In genomic region chr1:204123376-204123775, GRCh38 we compare ENCODE assay signal across 10 cellular contexts. TPM values are rescaled to one million over a fixed set of nuclear protein-coding genes. Genes with fewer than 3 reads are reported as not detected.
DNase-seq lines count a peak whose midpoint lies in the region; ATAC-seq and TF ChIP-seq lines count a peak whose summit lies in the region.
"Had no signal": no experiment of that assay in that cellular context is flagged by ENCODE, and none has a peak within 500 bp of the region (broad histone marks: within the 10 kb centered on the region; RNA-seq: fewer than 3 reads in every experiment).

No MANE protein-coding gene starts in this region.

- no peaks in the 10 kb centered on the region for H3K36me3 ChIP-seq in BE2C
- peaks cover 0 to 17% of the 10 kb centered on the region in 2 donors for H3K36me3 ChIP-seq in body of pancreas (replicated peaks in 1 of 2; ENCODE audit: insufficient read depth in 1 of 2, low read depth in 2 of 2)
- H3K36me3 ChIP-seq in liver (ENCODE audit: control insufficient read depth in 4 of 4, insufficient read depth in 3 of 4, low read depth in 1 of 4, low read length in 3 of 4): peaks cover 10 to 48% (median 22%) of the 10 kb centered on the region in 4 donors
- H3K36me3 ChIP-seq in trophoblast cell (ENCODE audit: control insufficient read depth in 1 of 2, insufficient read depth in 2 of 2, low read length in 2 of 2): peaks cover 62 to 74% of the 10 kb centered on the region in 2 experiments

- no peak overlapping the region for H3K18ac ChIP-seq in trophoblast cell (ENCODE audit: low read length)

- ATAC-seq in body of pancreas: no peak

- H2BK120ac ChIP-seq in trophoblast cell (ENCODE audit: insufficient read depth, low read length, poor library complexity): no peak overlapping the region

- H3K14ac ChIP-seq in trophoblast cell (ENCODE audit: low read length): no peak overlapping the region

- H3K4me1 ChIP-seq in BE2C (no peaks in the 10 kb centered on the region; the same call in 1 of the 2 replicates), body of pancreas (peaks cover 14% of the 10 kb centered on the region), liver (ENCODE audit: control insufficient read depth in 4 of 4, insufficient read depth in 4 of 4, low read length in 3 of 4) (peaks cover 0 to 22% (median 18%) of the 10 kb centered on the region in 4 donors), trophoblast cell (ENCODE audit: control insufficient read depth in 1 of 2, insufficient read depth in 2 of 2, low read length in 2 of 2) (no peaks in the 10 kb centered on the region)

- DNase-seq in BE2C (no peak), HuH-7.5 (ENCODE audit: low spot score) (peak; percentile 67), body of pancreas (peak in 1 of 4 donors; percentile 35), nucleus accumbens (lab: John Stamatoyannopoulos, UW) (no peak), globus pallidus (ENCODE audit: low spot score) (no peak), NCI-H1930 (lab: John Stamatoyannopoulos, UW) (no peak), trophoblast cell (no peak)

- no peaks in the 10 kb centered on the region for H3K79me2 ChIP-seq in trophoblast cell (ENCODE audit: control insufficient read depth, insufficient read depth, low read length, poor library complexity)

- no peak overlapping the region for H2BK5ac ChIP-seq in trophoblast cell (ENCODE audit: low read depth, low read length, poor library complexity)

- no peaks in the 10 kb centered on the region for H3K27me3 ChIP-seq in BE2C
- H3K27me3 ChIP-seq in body of pancreas: no peaks in the 10 kb centered on the region
- no peaks in the 10 kb centered on the region for H3K27me3 ChIP-seq in liver (ENCODE audit: control insufficient read depth in 4 of 4, insufficient read depth in 4 of 4, low read length in 3 of 4)
- no peaks in the 10 kb centered on the region for H3K27me3 ChIP-seq in trophoblast cell (ENCODE audit: insufficient read depth, low read length)
- H3K27me3 ChIP-seq: SJSA1 had no signal

- H4K12ac ChIP-seq in trophoblast cell (ENCODE audit: low read depth, low read length): no peak overlapping the region

- H2AK5ac ChIP-seq in trophoblast cell (ENCODE audit: low read length): no peak overlapping the region

- no peak overlapping the region for H4K8ac ChIP-seq in trophoblast cell (ENCODE audit: low read depth, low read length)

- 57 to 77% methylated on average over 4 to 9 of the region's 9 CpGs for WGBS in body of pancreas, 2 donors
- WGBS in liver: 79% methylated on average over 9 of the region's 9 CpGs
- WGBS in trophoblast cell (ENCODE audit: extremely low coverage, insufficient coverage, insufficient read length): no CpG with 5 or more reads among the region's 9 CpGs

- no peak overlapping the region for H3K4ac ChIP-seq in trophoblast cell (ENCODE audit: low read depth, low read length)

- peak; percentile 41 for TF ChIP-seq CTCF in BE2C (IDR thresholded peaks at IDR 0.05; ENCODE audit: low read depth, low read length)
- peak; percentile 17 to 45 (median 20) for TF ChIP-seq CTCF in body of pancreas (IDR thresholded peaks at IDR 0.05)
- peak; percentile 24 for TF ChIP-seq CTCF in liver (IDR thresholded peaks at IDR 0.05; ENCODE audit: low read depth, low read length, missing input control)

- intact Hi-C loops in body of pancreas (cut with DNase I): loop anchor here (5.0 kb wide), 1 partner anchor 246 kb away; no protein-coding TSS in a partner anchor

- H3K27ac ChIP-seq in body of pancreas (no peak overlapping the region), liver (ENCODE audit: low read depth in 1 of 2, low read length in 2 of 2) (no peak overlapping the region), trophoblast cell (ENCODE audit: low read depth, low read length) (no peak overlapping the region)
- H3K27ac ChIP-seq: SJSA1 had no signal

- H3K4me3 ChIP-seq in BE2C (ENCODE audit: low read depth, low read length) (no peak overlapping the region), body of pancreas (no peak overlapping the region), liver (ENCODE audit: low read depth in 1 of 3, low read length in 3 of 3) (no peak overlapping the region), trophoblast cell (ENCODE audit: low read depth, low read length) (no peak overlapping the region)
- H3K4me3 ChIP-seq: SJSA1 had no signal

- no peak overlapping the region for H2BK12ac ChIP-seq in trophoblast cell (ENCODE audit: low read length)

- H4K91ac ChIP-seq in trophoblast cell (ENCODE audit: low read depth, low read length): no peak overlapping the region

- no peak overlapping the region for H3K4me2 ChIP-seq in trophoblast cell (ENCODE audit: low read length)

- H3K9me3 ChIP-seq in BE2C (no peaks in the 10 kb centered on the region), body of pancreas (no peaks in the 10 kb centered on the region), liver (ENCODE audit: control insufficient read depth in 4 of 4, low read length in 3 of 4) (no peaks in the 10 kb centered on the region), trophoblast cell (ENCODE audit: insufficient read depth, low read depth, low read length) (peaks cover 2% of the 10 kb centered on the region)
- H3K9me3 ChIP-seq: SJSA1 had no signal

- H3K23ac ChIP-seq in trophoblast cell (ENCODE audit: low read length): no peak overlapping the region

- no peak overlapping the region for H2AFZ ChIP-seq in trophoblast cell (ENCODE audit: insufficient read depth, low read length, poor library complexity)

- peak; percentile 52 to 78 for TF ChIP-seq RAD21 in liver (IDR thresholded peaks at IDR 0.05)

- no peak for TF ChIP-seq POLR2A in body of pancreas (IDR thresholded peaks at IDR 0.05)

- H3K9ac ChIP-seq in liver (ENCODE audit: low read depth in 1 of 2, low read length in 2 of 2): no peak overlapping the region
- no peak overlapping the region for H3K9ac ChIP-seq in trophoblast cell (ENCODE audit: low read length)

- H3K79me1 ChIP-seq in trophoblast cell (ENCODE audit: low read length): no peaks in the 10 kb centered on the region

TF ChIP-seq in liver, 16 proteins besides CTCF, POLR2A, EP300 and RAD21:
- TF ChIP-seq RXRA (IDR thresholded peaks at IDR 0.05) (no peak), YY1 (IDR thresholded peaks at IDR 0.05) (no peak), HNF4A (conservative IDR thresholded peaks at IDR 0.05) (no peak), GABPA (IDR thresholded peaks at IDR 0.05 in 1 of 2, conservative IDR thresholded peaks at IDR 0.05 in 1 of 2) (no peak), REST (IDR thresholded peaks at IDR 0.05) (no peak)

RNA-seq across cellular contexts. Expression of gene ETNK2, which starts 28.5 kb away (rescaled TPM):
- 0.97 TPM for polyA plus RNA-seq in BE2C (2012; ENCODE audit: insufficient read depth, insufficient read length, low read depth)
- total RNA-seq in body of pancreas: 10 to 100 TPM in 1 of 2 donors, 1 to 10 TPM in 1; 4.0 to 15.8 TPM
- total RNA-seq in liver: 100 to 1,000 TPM in 1 of 2 donors, 10 to 100 TPM in 1; 24.5 to 119 TPM
- 10 to 100 TPM; 66.6 to 91.0 TPM for polyA plus RNA-seq in liver
- 7.7 and 8.1 TPM in 2 replicates for polyA plus RNA-seq in trophoblast cell (2013)

RNA-seq across cellular contexts. Expression of gene REN, which starts 42.8 kb away (rescaled TPM):
- polyA plus RNA-seq in BE2C (2012; ENCODE audit: insufficient read depth, insufficient read length, low read depth): not detected
- total RNA-seq in body of pancreas (not detected), liver (under 1 TPM; 0.05 to 0.25 TPM)
- under 1 TPM in 1 of 2 donors, not detected in 1; 0.15 TPM for polyA plus RNA-seq in liver
- 0.04 TPM in 1 of 2 replicates, not detected in the other for polyA plus RNA-seq in trophoblast cell (2013)
- total RNA-seq: LHCN-M2, SJSA1 had no signal

RNA-seq across cellular contexts. Expression of gene SOX13, which starts 50.5 kb away (rescaled TPM):
- polyA plus RNA-seq in BE2C (2012; ENCODE audit: insufficient read depth, insufficient read length, low read depth): 0.22 TPM
- 10 to 100 TPM; 29.6 to 37.2 TPM for total RNA-seq in body of pancreas
- total RNA-seq in liver: 10 to 100 TPM in 1 of 2 donors, 1 to 10 TPM in 1; 8.4 to 15.5 TPM
- polyA plus RNA-seq in liver: 1 to 10 TPM; 7.8 to 9.1 TPM
- polyA plus RNA-seq in trophoblast cell (2013): 79.8 and 85.3 TPM in 2 replicates
